In the genomic region with DNA sequence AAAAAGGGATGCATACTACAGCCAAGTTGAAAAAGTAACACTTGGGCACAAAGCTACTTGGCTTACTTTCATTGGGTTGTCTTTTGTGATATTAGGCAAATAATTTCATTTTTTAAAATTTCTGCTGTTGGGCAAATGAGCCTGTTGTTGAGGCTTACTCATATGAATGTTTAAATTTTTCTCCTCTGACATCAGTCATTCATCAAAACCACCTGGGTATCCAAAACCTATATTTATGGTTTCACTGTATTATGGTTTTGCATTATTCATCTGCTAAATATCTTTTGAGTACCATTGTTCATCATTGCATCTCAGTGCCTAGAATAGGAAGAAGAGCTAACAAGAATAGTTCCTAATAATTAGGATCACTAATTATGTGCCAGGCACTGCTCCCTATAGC, we compare ENCODE assay signal across 2 cellular contexts.
TF ChIP-seq lines count a peak whose summit lies in the region.

No MANE protein-coding gene starts in this region.

TF ChIP-seq in SK-N-SH, 30 proteins besides CTCF, POLR2A, EP300 and RAD21 (continued from another document):
- TF ChIP-seq, protein P1, sequence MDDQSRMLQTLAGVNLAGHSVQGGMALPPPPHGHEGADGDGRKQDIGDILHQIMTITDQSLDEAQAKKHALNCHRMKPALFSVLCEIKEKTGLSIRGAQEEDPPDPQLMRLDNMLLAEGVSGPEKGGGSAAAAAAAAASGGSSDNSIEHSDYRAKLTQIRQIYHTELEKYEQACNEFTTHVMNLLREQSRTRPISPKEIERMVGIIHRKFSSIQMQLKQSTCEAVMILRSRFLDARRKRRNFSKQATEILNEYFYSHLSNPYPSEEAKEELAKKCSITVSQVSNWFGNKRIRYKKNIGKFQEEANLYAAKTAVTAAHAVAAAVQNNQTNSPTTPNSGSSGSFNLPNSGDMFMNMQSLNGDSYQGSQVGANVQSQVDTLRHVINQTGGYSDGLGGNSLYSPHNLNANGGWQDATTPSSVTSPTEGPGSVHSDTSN (IDR thresholded peaks at IDR 0.05): peak; percentile 74
- peak; percentile 89 for TF ChIP-seq TCF12 (IDR thresholded peaks at IDR 0.05)
- no peak for TF ChIP-seq FOXM1 (IDR thresholded peaks at IDR 0.05; ENCODE audit: low read depth)
- TF ChIP-seq POLR2AphosphoS5 (IDR thresholded peaks at IDR 0.05; ENCODE audit: low read depth, low read length): peak; percentile 36; the same call in 1 of the 2 replicates
- peak; percentile 69 for TF ChIP-seq FOSL2 (IDR thresholded peaks at IDR 0.05; ENCODE audit: borderline replicate concordance, low read depth)
- peak; percentile 67 for TF ChIP-seq JUND (IDR thresholded peaks at IDR 0.05)
- no peak for TF ChIP-seq GATA2 (CRISPR knock-in tag; IDR thresholded peaks at IDR 0.05)
- peak; percentile 57; the same call in 1 of the 2 replicates for TF ChIP-seq TEAD4 (IDR thresholded peaks at IDR 0.05; ENCODE audit: borderline replicate concordance, insufficient read depth)

TF ChIP-seq in SK-N-SH treated with all-trans-retinoic acid at 6 μM for 48 hours, 23 proteins besides CTCF, POLR2A, EP300 and RAD21 (continued from another document):
- TF ChIP-seq, protein P2, sequence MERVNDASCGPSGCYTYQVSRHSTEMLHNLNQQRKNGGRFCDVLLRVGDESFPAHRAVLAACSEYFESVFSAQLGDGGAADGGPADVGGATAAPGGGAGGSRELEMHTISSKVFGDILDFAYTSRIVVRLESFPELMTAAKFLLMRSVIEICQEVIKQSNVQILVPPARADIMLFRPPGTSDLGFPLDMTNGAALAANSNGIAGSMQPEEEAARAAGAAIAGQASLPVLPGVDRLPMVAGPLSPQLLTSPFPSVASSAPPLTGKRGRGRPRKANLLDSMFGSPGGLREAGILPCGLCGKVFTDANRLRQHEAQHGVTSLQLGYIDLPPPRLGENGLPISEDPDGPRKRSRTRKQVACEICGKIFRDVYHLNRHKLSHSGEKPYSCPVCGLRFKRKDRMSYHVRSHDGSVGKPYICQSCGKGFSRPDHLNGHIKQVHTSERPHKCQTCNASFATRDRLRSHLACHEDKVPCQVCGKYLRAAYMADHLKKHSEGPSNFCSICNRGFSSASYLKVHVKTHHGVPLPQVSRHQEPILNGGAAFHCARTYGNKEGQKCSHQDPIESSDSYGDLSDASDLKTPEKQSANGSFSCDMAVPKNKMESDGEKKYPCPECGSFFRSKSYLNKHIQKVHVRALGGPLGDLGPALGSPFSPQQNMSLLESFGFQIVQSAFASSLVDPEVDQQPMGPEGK (CRISPR knock-in tag; IDR thresholded peaks at IDR 0.05; ENCODE audit: borderline replicate concordance): no peak
